8 cellular contexts compared by ENCODE assay signal in genomic region chr5:181222630-181223040, GRCh38. TPM values are rescaled to one million over a fixed set of nuclear protein-coding genes. Genes with fewer than 3 reads are reported as not detected.
DNase-seq lines count a peak whose midpoint lies in the region; ATAC-seq and TF ChIP-seq lines count a peak whose summit lies in the region.

No MANE protein-coding gene starts in this region.

- H3K79me2 ChIP-seq in PC-3 (ENCODE audit: low read length) (peaks cover 37% of the 10 kb centered on the region), osteoblast (ENCODE audit: insufficient read depth, low read length) (peaks cover 35% of the 10 kb centered on the region)

- H3K9me3 ChIP-seq in PC-3 (ENCODE audit: low read length) (no peaks in the 10 kb centered on the region), osteoblast (ENCODE audit: low read depth, low read length) (no peaks in the 10 kb centered on the region)

- no peaks in the 10 kb centered on the region for H3K27me3 ChIP-seq in PC-3 (ENCODE audit: low read length)
- H3K27me3 ChIP-seq in osteoblast (ENCODE audit: insufficient read depth, low read length), result no peaks in the 10 kb centered on the region

- BruUV-seq in PC-3 (replicated peaks; lab: Mats Ljungman, UMichigan), result no TSS peak

- H3K4me3 ChIP-seq in PC-3 (ENCODE audit: low read length), result peak overlapping the region; percentile 80
- H3K4me3 ChIP-seq in osteoblast (ENCODE audit: insufficient read depth, low read length), result peak overlapping the region; percentile 95

- H3K4me2 ChIP-seq in PC-3 (ENCODE audit: low read length) (peak overlapping the region; percentile 97), osteoblast (ENCODE audit: insufficient read depth, low read length) (peak overlapping the region; percentile 97)

- no peaks in the 10 kb centered on the region for H3K9me2 ChIP-seq in PC-3 (replicated peaks; ENCODE audit: low read length)

- H3K4me1 ChIP-seq in PC-3 (ENCODE audit: insufficient read depth, low read length) (peaks cover 29% of the 10 kb centered on the region), osteoblast (ENCODE audit: insufficient read depth, low read length) (peaks cover 21% of the 10 kb centered on the region)

- H3K9ac ChIP-seq in PC-3 (ENCODE audit: low read length), result peak overlapping the region; percentile 95

- H3K27ac ChIP-seq in PC-3 (ENCODE audit: low read length), result peak overlapping the region; percentile 80
- peak overlapping the region; percentile 96 for H3K27ac ChIP-seq in epithelial cell of prostate
- H3K27ac ChIP-seq in osteoblast (ENCODE audit: low read depth, low read length), result peak overlapping the region; percentile 98

- H2AFZ ChIP-seq in PC-3 (ENCODE audit: low read length) (peak overlapping the region; percentile 77), osteoblast (ENCODE audit: low read length) (peak overlapping the region; percentile 90)

- DNase-seq in PC-3 (no peak), epithelial cell of prostate (ENCODE audit: low read depth, low spot score) (no peak), osteoblast (ENCODE audit: insufficient read length, low spot score, missing footprints) (no peak), pons (ENCODE audit: low spot score) (no peak), hepatic stellate cell (ENCODE audit: low spot score) (no peak), activated gamma-delta T cell treated with Interleukin-2 at 50 U/mL for 16 hours (no peak), cortex of kidney (lab: John Stamatoyannopoulos, UW) (no peak)

- TF ChIP-seq CTCF in PC-3 (conservative IDR thresholded peaks at IDR 0.05; ENCODE audit: low read depth, low read length), result no peak
- TF ChIP-seq CTCF in osteoblast (IDR thresholded peaks at IDR 0.05; ENCODE audit: extremely low read depth, low read depth, low read length), result no peak

- CTCF ChIA-PET in PC-3 (lab: Charles Lee), result no interaction called here

- POLR2A ChIA-PET in PC-3 (lab: Charles Lee; ENCODE audit: unreplicated experiment), result no interaction called here

- H3K36me3 ChIP-seq in PC-3 (ENCODE audit: low read depth, low read length) (no peaks in the 10 kb centered on the region), osteoblast (ENCODE audit: insufficient read depth, low read length) (peaks cover 12% of the 10 kb centered on the region)

- ATAC-seq in GM18511 (IDR thresholded peaks at IDR 0.05; ENCODE audit: unreplicated experiment), result peak; percentile 4
- ATAC-seq in PC-3, result peak; percentile 6; the same call in 1 of the 2 replicates

- H3F3A ChIP-seq in PC-3 (ENCODE audit: low read length, unreplicated experiment), result peaks cover 16% of the 10 kb centered on the region

- intact Hi-C loops in PC-3 (cut with micrococcal nuclease), result loop anchor here (1.0 to 2.0 kb wide), 6 partner anchors 15 to 40 kb away; partner anchors contain the start of gene RACK1

- H4K20me1 ChIP-seq in PC-3 (ENCODE audit: low read length) (no peaks in the 10 kb centered on the region), osteoblast (ENCODE audit: insufficient read depth, low read length) (no peaks in the 10 kb centered on the region)

RNA-seq across cellular contexts. Expression of gene TRIM41, which starts 0.4 kb away (rescaled TPM):
- 18.7 and 26.8 TPM in 2 replicates for total RNA-seq in PC-3 (2014; rRNA removed)
- 12.4 and 15.9 TPM in 2 replicates for total RNA-seq in osteoblast

RNA-seq across cellular contexts. Expression of gene TRIM7, which starts 17.6 kb away (rescaled TPM):
- total RNA-seq in PC-3 (2014; rRNA removed) (28.1 and 44.1 TPM in 2 replicates), osteoblast (0.29 and 0.72 TPM in 2 replicates)

RNA-seq across cellular contexts. Expression of gene RACK1, which starts 21.1 kb away (rescaled TPM):
- total RNA-seq in PC-3 (2014; rRNA removed) (2,587 and 3,047 TPM in 2 replicates), osteoblast (3,800 and 4,007 TPM in 2 replicates)

RNA-seq across cellular contexts. Expression of gene TRIM52, which starts 38.3 kb away (rescaled TPM):
- total RNA-seq in PC-3 (2014; rRNA removed) (4.4 and 8.9 TPM in 2 replicates), osteoblast (6.8 and 7.2 TPM in 2 replicates)

Comparison
In these comparisons a context has a peak if more than half of its experiments do, and no peak if none do; other contexts are left out.
1. RNA of gene TRIM7, which starts 17.6 kb away (total RNA-seq): 28.1 to 44.1 TPM in PC-3; 0.29 to 0.72 TPM in osteoblast; every median in the first group is over 10 times any median in the second.
2. Peak in every context shown above with its lines, with median percentiles within 50 percentile points of each other: H3K27ac ChIP-seq.